8 cellular contexts compared by ENCODE assay signal in the genomic region with DNA sequence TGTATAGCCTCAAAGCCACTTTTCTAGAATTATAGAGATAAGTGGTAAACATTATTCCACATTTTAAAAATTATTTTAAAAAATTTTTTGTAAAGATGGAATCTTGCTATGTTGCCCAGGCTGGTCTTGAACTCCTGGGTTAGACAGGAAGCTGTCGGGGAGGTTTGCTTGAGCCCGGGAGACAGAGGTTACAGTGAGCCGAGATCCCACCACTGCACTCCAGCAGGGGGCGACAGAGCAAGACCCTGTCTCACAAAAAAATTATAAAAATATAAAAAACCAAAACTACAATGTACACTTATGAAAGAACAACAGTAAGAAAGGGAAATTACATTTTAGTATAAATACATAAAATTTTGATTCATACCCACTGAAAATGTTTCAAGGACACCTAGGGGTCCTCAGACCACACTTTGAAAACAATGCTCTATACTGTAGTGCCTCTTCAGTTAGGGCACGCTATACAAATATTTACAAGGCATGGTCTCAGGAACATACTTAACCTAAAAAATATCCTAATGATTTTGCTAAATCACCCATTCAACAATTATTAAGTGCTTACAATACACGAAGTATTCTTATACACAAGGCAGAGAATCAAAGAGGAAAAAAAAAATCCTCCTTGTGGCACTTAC.
A peak's percentile ranks its signal among the peaks of the same experiment; 100 is the strongest.
DNase-seq lines count a peak whose midpoint lies in the region; ATAC-seq and TF ChIP-seq lines count a peak whose summit lies in the region.

No MANE protein-coding gene starts in this region.

- no peak overlapping the region for H3K27ac ChIP-seq in CD8-positive, alpha-beta memory T cell (ENCODE audit: low read depth, low read length)
- H3K27ac ChIP-seq in upper lobe of left lung, result no peak overlapping the region

- H3K36me3 ChIP-seq in CD8-positive, alpha-beta memory T cell (ENCODE audit: insufficient read depth, low read length), result no peaks in the 10 kb centered on the region
- H3K36me3 ChIP-seq in upper lobe of left lung, result no peaks in the 10 kb centered on the region

- peaks cover 22 to 33% (median 27%) of the 10 kb centered on the region in 3 donors for H3K4me1 Mint-ChIP-seq in CD8-positive, alpha-beta memory T cell
- H3K4me1 Mint-ChIP-seq in endothelial cell (ENCODE audit: unreplicated experiment), result no peaks in the 10 kb centered on the region

- H3K27me3 Mint-ChIP-seq in CD8-positive, alpha-beta memory T cell, result no peaks in the 10 kb centered on the region
- no peaks in the 10 kb centered on the region for H3K27me3 Mint-ChIP-seq in endothelial cell (ENCODE audit: unreplicated experiment)

- no peaks in the 10 kb centered on the region for H3K9me3 ChIP-seq in CD8-positive, alpha-beta memory T cell (ENCODE audit: low read length)
- H3K9me3 ChIP-seq in upper lobe of left lung, result no peaks in the 10 kb centered on the region

- TF ChIP-seq EP300 in upper lobe of left lung (IDR thresholded peaks at IDR 0.05), result no peak

- H3K27me3 ChIP-seq in CD8-positive, alpha-beta memory T cell (ENCODE audit: insufficient read depth, low read length, poor library complexity, severe bottlenecking), result no peaks in the 10 kb centered on the region
- no peaks in the 10 kb centered on the region for H3K27me3 ChIP-seq in upper lobe of left lung

- WGBS in upper lobe of left lung, 2 donors, result 28 to 39% methylated on average over 6 of the region's 6 CpGs

- no peak overlapping the region for H3K4me3 Mint-ChIP-seq in CD8-positive, alpha-beta memory T cell
- no peak overlapping the region for H3K4me3 Mint-ChIP-seq in endothelial cell (ENCODE audit: unreplicated experiment)

- H3K4me1 ChIP-seq in CD8-positive, alpha-beta memory T cell (ENCODE audit: insufficient read depth, low read length), result peaks cover 6% of the 10 kb centered on the region
- peaks cover 6 to 26% (median 13%) of the 10 kb centered on the region in 4 donors for H3K4me1 ChIP-seq in upper lobe of left lung

- ATAC-seq in omental fat pad (ENCODE audit: low FRiP score) (no peak), upper lobe of left lung (ENCODE audit: low FRiP score in 2 of 2) (peak in 1 of 2 donors; percentile 33)

- TF ChIP-seq POLR2A in upper lobe of left lung (IDR thresholded peaks at IDR 0.05), result no peak

- CTCF ChIA-PET in CD8-positive, alpha-beta memory T cell (lab: Charles Lee), result interaction anchor here (0.8 to 2.2 kb wide), 14 partner anchors 8 to 193 kb away, joined by 3 to 22 read pairs (median 4); a partner anchor contains a TSS

- H3K9me3 Mint-ChIP-seq in CD8-positive, alpha-beta memory T cell, result no peaks in the 10 kb centered on the region
- H3K9me3 Mint-ChIP-seq in endothelial cell (ENCODE audit: unreplicated experiment), result no peaks in the 10 kb centered on the region

- peak; percentile 50 to 71 (median 55) for DNase-seq in CD8-positive, alpha-beta memory T cell
- DNase-seq in MV-4-11 (lab: John Stamatoyannopoulos, UW) (peak; percentile 36), endothelial cell (ENCODE audit: low spot score) (peak; percentile 56), omental fat pad (ENCODE audit: low spot score) (peak; percentile 56), upper lobe of left lung (peak in 1 of 2 donors; percentile 48), HPDE6-E6E7 (ENCODE audit: extremely low spot score) (no peak), DMS79 treated with DMSO at 0.1 percent for 48 hours (lab: John Stamatoyannopoulos, UW) (no peak)
- DNase-seq in activated CD8-positive, alpha-beta memory T cell treated with anti-CD3 and anti-CD28 coated beads for 1 hour (ENCODE audit: extremely low read depth in 1 of 2, low read depth in 1 of 2), result peak; percentile 43 to 67

- peak overlapping the region in 2 of 8 donors; percentile 30 to 53 for H3K27ac Mint-ChIP-seq in CD8-positive, alpha-beta memory T cell
- H3K27ac Mint-ChIP-seq in endothelial cell (ENCODE audit: unreplicated experiment), result no peak overlapping the region

- H3K36me3 Mint-ChIP-seq in CD8-positive, alpha-beta memory T cell, result peaks cover 3 to 9% (median 4%) of the 10 kb centered on the region in 3 donors
- H3K36me3 Mint-ChIP-seq in endothelial cell (ENCODE audit: low read depth, unreplicated experiment), result no peaks in the 10 kb centered on the region

- POLR2A ChIA-PET in CD8-positive, alpha-beta memory T cell (lab: Charles Lee), result interaction anchor here (1.2 kb wide), 1 partner anchor 121 kb away, joined by 3 read pairs; no protein-coding TSS in a partner anchor

- TF ChIP-seq CTCF in endothelial cell (IDR thresholded peaks at IDR 0.05; ENCODE audit: unreplicated experiment) (peak; percentile 94), omental fat pad (IDR thresholded peaks at IDR 0.05) (peak in 1 of 3 donors; percentile 41), upper lobe of left lung (IDR thresholded peaks at IDR 0.05) (peak in 5 of 6 experiments; percentile 35 to 77 (median 50))

- no peak overlapping the region for H3K4me3 ChIP-seq in CD8-positive, alpha-beta memory T cell (ENCODE audit: low read length)
- H3K4me3 ChIP-seq in upper lobe of left lung, result no peak overlapping the region

Comparison
In these comparisons a context has a peak if more than half of its experiments do, and no peak if none do; other contexts are left out.
1. DNase-seq: peak in CD8-positive, alpha-beta memory T cell (5 of 5), MV-4-11 (single experiment), activated CD8-positive, alpha-beta memory T cell treated with anti-CD3 and anti-CD28 coated beads for 1 hour (2 of 2), endothelial cell (single experiment) and omental fat pad (single experiment); none in HPDE6-E6E7 (single experiment) and DMS79 treated with DMSO at 0.1 percent for 48 hours (single experiment).